7 cellular contexts compared by ENCODE assay signal in the genomic region with DNA sequence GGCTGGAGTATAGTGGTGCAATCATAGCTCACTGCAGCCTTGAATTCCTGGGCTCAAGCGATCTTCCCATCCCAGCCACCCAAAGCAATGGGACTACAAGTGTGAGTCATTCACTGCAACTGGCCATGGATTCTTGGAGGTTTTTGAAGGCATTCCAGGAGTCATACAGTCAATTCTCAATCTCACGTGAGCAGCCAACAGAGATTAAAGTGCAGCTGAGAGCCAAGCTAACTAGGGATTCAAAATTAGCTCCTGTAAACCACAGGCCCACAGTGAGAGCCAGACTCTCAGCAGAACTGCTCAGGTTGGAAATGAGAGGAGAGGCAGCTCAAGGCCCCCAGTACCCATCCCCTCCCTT. TPM values are rescaled to one million over a fixed set of nuclear protein-coding genes. Genes with fewer than 3 reads are reported as not detected.
DNase-seq lines count a peak whose midpoint lies in the region; ATAC-seq and TF ChIP-seq lines count a peak whose summit lies in the region.

No MANE protein-coding gene starts in this region.

- peaks cover 51% of the 10 kb centered on the region for H3K36me3 Mint-ChIP-seq in activated B cell treated with CpG ODN at 0.5 μM for 24 hours (ENCODE audit: low read depth)
- H3K36me3 Mint-ChIP-seq in stimulated activated effector memory CD8-positive, alpha-beta T cell treated with anti-CD3 and anti-CD28 coated beads, Interleukin-12 subunit alpha, Interleukin-12 subunit beta, amount 100 ng/mL, for 72 hours = peaks cover 91% of the 10 kb centered on the region

- peak overlapping the region; percentile 89 for H3K27ac Mint-ChIP-seq in activated B cell treated with CpG ODN at 0.5 μM for 24 hours
- peak overlapping the region; percentile 82 for H3K27ac Mint-ChIP-seq in stimulated activated effector memory CD8-positive, alpha-beta T cell treated with anti-CD3 and anti-CD28 coated beads, Interleukin-12 subunit alpha, Interleukin-12 subunit beta, amount 100 ng/mL, for 72 hours

- H3K36me3 ChIP-seq in heart left ventricle = peaks cover 0 to 33% (median 11%) of the 10 kb centered on the region in 9 donors

- DNase-seq in HCEC 1CT (peak; percentile 93), activated B cell treated with CpG ODN at 0.5 μM for 24 hours (no peak), heart left ventricle (peak in 3 of 5 donors; percentile 18 to 45 (median 34)), hippocampal formation (lab: John Stamatoyannopoulos, UW) (no peak), NCI-H2029 (lab: John Stamatoyannopoulos, UW) (no peak)
- DNase-seq in stimulated activated effector memory CD8-positive, alpha-beta T cell treated with anti-CD3 and anti-CD28 coated beads, Interleukin-12 subunit alpha, Interleukin-12 subunit beta, amount 100 ng/mL, for 72 hours (ENCODE audit: low spot score in 2 of 2) = no peak

- H3K9me3 ChIP-seq in heart left ventricle = peaks cover 0 to 8% (median 0%) of the 10 kb centered on the region in 12 donors

- H3K9me3 Mint-ChIP-seq in activated B cell treated with CpG ODN at 0.5 μM for 24 hours = peaks cover 3% of the 10 kb centered on the region
- no peaks in the 10 kb centered on the region for H3K9me3 Mint-ChIP-seq in stimulated activated effector memory CD8-positive, alpha-beta T cell treated with anti-CD3 and anti-CD28 coated beads, Interleukin-12 subunit alpha, Interleukin-12 subunit beta, amount 100 ng/mL, for 72 hours

- intact Hi-C loops in activated B cell treated with CpG ODN at 0.5 μM for 24 hours (cut with micrococcal nuclease) = loop anchor here (1.0 to 2.0 kb wide), 3 partner anchors 13 to 40 kb away; no protein-coding TSS in a partner anchor
- intact Hi-C loops in heart left ventricle (cut with DNase I) = loop anchor here in 1 of 10 donors (5.0 kb wide), 1 partner anchor 76 kb away; no protein-coding TSS in a partner anchor

- 11 to 22% (median 18%) methylated on average over 2 of the region's 2 CpGs for WGBS in heart left ventricle, 4 donors

- no peaks in the 10 kb centered on the region for H3K27me3 ChIP-seq in heart left ventricle

- CTCF ChIA-PET in activated B cell treated with CpG ODN at 0.5 μM for 24 hours (lab: Charles Lee) = interaction anchor here (1.0 to 1.8 kb wide), 2 partner anchors 10 to 12 kb away, joined by 3 to 7 read pairs; no protein-coding TSS in a partner anchor

- no peak for TF ChIP-seq POLR2A in heart left ventricle (IDR thresholded peaks at IDR 0.05)

- POLR2A ChIA-PET in activated B cell treated with CpG ODN at 0.5 μM for 24 hours (lab: Charles Lee) = interaction anchor here (0.7 to 2.9 kb wide), 6 partner anchors 10 to 30 kb away, joined by 3 to 20 read pairs (median 8); partner anchors contain the start of gene XPO6

- no peak overlapping the region for H3K4me3 ChIP-seq in heart left ventricle

- no peak for ATAC-seq in activated B cell treated with CpG ODN at 0.5 μM for 24 hours (ENCODE audit: low read depth)
- ATAC-seq in heart left ventricle = peak; percentile 72 to 90 (median 88)
- ATAC-seq in stimulated activated effector memory CD8-positive, alpha-beta T cell treated with anti-CD3 and anti-CD28 coated beads, Interleukin-12 subunit alpha, Interleukin-12 subunit beta, amount 100 ng/mL, for 72 hours = peak; percentile 7
- ATAC-seq in HG03354 (IDR thresholded peaks at IDR 0.05; ENCODE audit: poor library complexity, severe bottlenecking, unreplicated experiment) = no peak

- H3K4me1 ChIP-seq in heart left ventricle = peaks cover 4 to 64% (median 37%) of the 10 kb centered on the region in 12 donors

- peak overlapping the region; percentile 77 for H3K4me3 Mint-ChIP-seq in activated B cell treated with CpG ODN at 0.5 μM for 24 hours
- peak overlapping the region; percentile 53 for H3K4me3 Mint-ChIP-seq in stimulated activated effector memory CD8-positive, alpha-beta T cell treated with anti-CD3 and anti-CD28 coated beads, Interleukin-12 subunit alpha, Interleukin-12 subunit beta, amount 100 ng/mL, for 72 hours

- H3K4me1 Mint-ChIP-seq in activated B cell treated with CpG ODN at 0.5 μM for 24 hours = peaks cover 82% of the 10 kb centered on the region
- H3K4me1 Mint-ChIP-seq in stimulated activated effector memory CD8-positive, alpha-beta T cell treated with anti-CD3 and anti-CD28 coated beads, Interleukin-12 subunit alpha, Interleukin-12 subunit beta, amount 100 ng/mL, for 72 hours = peaks cover 64% of the 10 kb centered on the region

- peak overlapping the region in 9 of 12 donors; percentile 24 to 78 (median 54) for H3K27ac ChIP-seq in heart left ventricle

- TF ChIP-seq CTCF in activated B cell treated with CpG ODN at 0.5 μM for 24 hours (IDR thresholded peaks at IDR 0.05) (no peak), heart left ventricle (IDR thresholded peaks at IDR 0.05) (no peak)

- H3K27me3 Mint-ChIP-seq in activated B cell treated with CpG ODN at 0.5 μM for 24 hours = no peaks in the 10 kb centered on the region

RNA-seq across cellular contexts. Expression of gene XPO6, which starts 30.2 kb away (rescaled TPM):
- total RNA-seq in activated B cell treated with CpG ODN at 0.5 μM for 24 hours = 212 and 236 TPM in 2 replicates
- 10 to 100 TPM; 19.8 to 78.0 (median 33.0) TPM for total RNA-seq in heart left ventricle
- 10 to 100 TPM; 22.2 to 36.5 TPM for polyA plus RNA-seq in heart left ventricle

Comparison
In these comparisons a context has a peak if more than half of its experiments do, and no peak if none do; other contexts are left out.
1. DNase-seq: peak in HCEC 1CT (single experiment) and heart left ventricle (3 of 5); none in activated B cell treated with CpG ODN at 0.5 μM for 24 hours (single experiment), stimulated activated effector memory CD8-positive, alpha-beta T cell treated with anti-CD3 and anti-CD28 coated beads, Interleukin-12 subunit alpha, Interleukin-12 subunit beta, amount 100 ng/mL, for 72 hours (0 of 2), hippocampal formation (0 of 2) and NCI-H2029 (single experiment).
2. ATAC-seq: peak in heart left ventricle (4 of 4) and stimulated activated effector memory CD8-positive, alpha-beta T cell treated with anti-CD3 and anti-CD28 coated beads, Interleukin-12 subunit alpha, Interleukin-12 subunit beta, amount 100 ng/mL, for 72 hours (single experiment); none in activated B cell treated with CpG ODN at 0.5 μM for 24 hours (single experiment) and HG03354 (single experiment).